17 cellular contexts compared by ENCODE assay signal in genomic region chr19:7442423-7442822, GRCh38. TPM values are rescaled to one million over a fixed set of nuclear protein-coding genes. Genes with fewer than 3 reads are reported as not detected.
DNase-seq lines count a peak whose midpoint lies in the region; ATAC-seq and TF ChIP-seq lines count a peak whose summit lies in the region.
"Had no signal": no experiment of that assay in that cellular context is flagged by ENCODE, and none has a peak within 500 bp of the region (broad histone marks: within the 10 kb centered on the region; RNA-seq: fewer than 3 reads in every experiment).

No MANE protein-coding gene starts in this region.

- H3K27me3 Mint-ChIP-seq in naive B cell = no peaks in the 10 kb centered on the region
- H3K27me3 Mint-ChIP-seq: activated T-cell treated with anti-CD3 and anti-CD28 coated beads, Interleukin-2, amount 50 U/mL, for 24 hours had no signal

- H3K27ac Mint-ChIP-seq in naive B cell = peak overlapping the region in 4 of 6 donors; percentile 47 to 74 (median 66)
- H3K27ac Mint-ChIP-seq: activated T-cell treated with anti-CD3 and anti-CD28 coated beads, Interleukin-2, amount 50 U/mL, for 24 hours had no signal

- POLR2A ChIA-PET in GM10248 (lab: Yijun Ruan, JAX) = interaction anchor here (0.6 kb wide), 1 partner anchor 1584 kb away, joined by 7 read pairs; no protein-coding TSS in a partner anchor

- no peak for TF ChIP-seq CTCF in GM10248 (IDR thresholded peaks at IDR 0.05; ENCODE audit: control extremely low read depth, extremely low read depth, low read depth, missing control alignments)

- H3K4me1 Mint-ChIP-seq in naive B cell = peaks cover 0 to 4% (median 0%) of the 10 kb centered on the region in 3 donors

- ATAC-seq in naive B cell (ENCODE audit: low read depth in 2 of 2) = no peak

- H3K36me3 Mint-ChIP-seq in naive B cell = peaks cover 4 to 8% of the 10 kb centered on the region in 2 donors

- no peak overlapping the region for H3K4me3 Mint-ChIP-seq in naive B cell
- H3K4me3 Mint-ChIP-seq: activated T-cell treated with anti-CD3 and anti-CD28 coated beads, Interleukin-2, amount 50 U/mL, for 24 hours had no signal

- CTCF ChIA-PET in GM10248 (lab: Yijun Ruan, JAX) = no interaction called here

- DNase-seq in NCI-H2107 treated with DMSO at 0.1 percent for 48 hours (lab: John Stamatoyannopoulos, UW; ENCODE audit: unreplicated experiment) = peak; percentile 16
- no peak for DNase-seq in NCI-H2107 (lab: John Stamatoyannopoulos, UW)
- peak; percentile 21 for DNase-seq in NCI-H1436 treated with DMSO at 0.1 percent for 48 hours (lab: John Stamatoyannopoulos, UW)
- DNase-seq in dermis blood vessel endothelial cell = peak; percentile 40
- no peak for DNase-seq in naive B cell
- no peak for DNase-seq in COLO829 (ENCODE audit: low spot score)
- no peak for DNase-seq in LoVo (ENCODE audit: low spot score)
- no peak for DNase-seq in GM10248 (ENCODE audit: extremely low spot score)
- DNase-seq: 8988T; activated CD4-positive, alpha-beta T cell treated with anti-CD3 and anti-CD28 coated beads, Interleukin-2, amount 50 U/mL, for 1 hour; activated T-cell treated with anti-CD3 and anti-CD28 coated beads, Interleukin-2, amount 50 U/mL, for 24 hours; MM.1S; NCI-H187; NCI-H524 treated with DMSO at 0.1 percent for 48 hours; Peyer's patch; stimulated activated CD4-positive, alpha-beta T cell treated with anti-CD3 and anti-CD28 coated beads, Interleukin-4, amount 100 ng/mL, for 24 hours; upper lobe of left lung had no signal

- H3K9me3 Mint-ChIP-seq in naive B cell = no peaks in the 10 kb centered on the region
- H3K9me3 Mint-ChIP-seq: activated T-cell treated with anti-CD3 and anti-CD28 coated beads, Interleukin-2, amount 50 U/mL, for 24 hours had no signal

RNA-seq across cellular contexts. Expression of gene PEX11G, which starts 46.4 kb away (rescaled TPM):
- total RNA-seq in dermis blood vessel endothelial cell = 2.3 and 2.9 TPM in 2 replicates
- polyA plus RNA-seq in naive B cell (ENCODE audit: low read depth in 6 of 6) = 1 to 10 TPM in 3 of 6 donors, under 1 TPM in 3; 0.52 to 4.4 (median 1.2) TPM

Comparison
In these comparisons a context has a peak if more than half of its experiments do, and no peak if none do; other contexts are left out.
1. DNase-seq: peak in NCI-H2107 treated with DMSO at 0.1 percent for 48 hours (single experiment), NCI-H1436 treated with DMSO at 0.1 percent for 48 hours (single experiment) and dermis blood vessel endothelial cell (single experiment); none in NCI-H2107 (single experiment), naive B cell (single experiment), COLO829 (single experiment), LoVo (single experiment) and GM10248 (single experiment).